In genomic region chr1:28510350-28511223, GRCh38 we compare ENCODE assay signal across 1 cellular context.
TF ChIP-seq lines count a peak whose summit lies in the region.

No MANE protein-coding gene starts in this region.

TF ChIP-seq in H1, 55 proteins besides CTCF, POLR2A, EP300 and RAD21 (continued from another document):
- TF ChIP-seq E2F6 (IDR thresholded peaks at IDR 0.05) (0 out of 2 replicates have a peak, but pooled peaks have one; percentile 11), MAX (IDR thresholded peaks at IDR 0.05) (no peak), PHF8 (conservative IDR thresholded peaks at IDR 0.05; ENCODE audit: low read depth, low read length) (0 out of 2 replicates have a peak, but pooled peaks have one; percentile 14), KDM4A (IDR thresholded peaks at IDR 0.05; ENCODE audit: low read depth, low read length, severe bottlenecking) (peak; percentile 54), SIN3A (conservative IDR thresholded peaks at IDR 0.05 in 1 of 2, IDR thresholded peaks at IDR 0.05 in 1 of 2; ENCODE audit: low read depth in 1 of 2, low read length in 2 of 2) (peak in 1 of 2 experiments; percentile 92; a peak in 1 of 4 replicates), NRF1 (IDR thresholded peaks at IDR 0.05; ENCODE audit: low read depth, low read length) (peak; percentile 30), MAFK (IDR thresholded peaks at IDR 0.05; ENCODE audit: low read depth, low read length) (peak; percentile 50; the same call in 1 of the 2 replicates), EZH2 (IDR thresholded peaks at IDR 0.05; ENCODE audit: low read depth, low read length, severe bottlenecking) (peak; percentile 36), SAP30 (IDR thresholded peaks at IDR 0.05; ENCODE audit: insufficient read depth, insufficient replicate concordance, low read length) (no peak), SIRT6 (IDR thresholded peaks at IDR 0.05; ENCODE audit: low read length) (peak; percentile 85), SRF (IDR thresholded peaks at IDR 0.05; ENCODE audit: low read depth, low read length) (no peak; the same call in 1 of the 2 replicates), GTF2F1 (IDR thresholded peaks at IDR 0.05; ENCODE audit: borderline replicate concordance, low read depth, low read length) (peak; percentile 47; the same call in 1 of the 2 replicates), TBP (IDR thresholded peaks at IDR 0.05; ENCODE audit: low read depth, low read length) (peak; percentile 45; the same call in 1 of the 2 replicates), POLR2AphosphoS5 (IDR thresholded peaks at IDR 0.05; ENCODE audit: low read depth, low read length) (peak; percentile 95), CEBPB (IDR thresholded peaks at IDR 0.05; ENCODE audit: low read depth, low read length) (no peak), JUND (IDR thresholded peaks at IDR 0.05; ENCODE audit: low read length) (no peak; the same call in 1 of the 2 replicates), RFX5 (IDR thresholded peaks at IDR 0.05; ENCODE audit: borderline replicate concordance, low read depth, low read length) (0 out of 2 replicates have a peak, but pooled peaks have one; percentile 25), RBBP5 (IDR thresholded peaks at IDR 0.05; ENCODE audit: borderline replicate concordance, low read depth, low read length) (no peak), CHD2 (IDR thresholded peaks at IDR 0.05; ENCODE audit: low read length) (peak; percentile 72), SP4 (IDR thresholded peaks at IDR 0.05; ENCODE audit: low read length) (peak; percentile 75; the same call in 1 of the 2 replicates), CREB1 (IDR thresholded peaks at IDR 0.05) (0 out of 2 replicates have a peak, but pooled peaks have one; percentile 8), CHD7 (IDR thresholded peaks at IDR 0.05; ENCODE audit: insufficient replicate concordance, low read length) (no peak), TAF7 (optimal IDR thresholded peaks at IDR 0.05; ENCODE audit: borderline replicate concordance, low read depth, low read length) (peak; percentile 50), BRCA1 (IDR thresholded peaks at IDR 0.05; ENCODE audit: low read depth, low read length) (peak; percentile 16; the same call in 1 of the 2 replicates), USF2 (IDR thresholded peaks at IDR 0.05; ENCODE audit: low read length) (peak; percentile 1; the same call in 1 of the 2 replicates), KDM1A (IDR thresholded peaks at IDR 0.05; ENCODE audit: borderline replicate concordance, low read length) (no peak), SIX5 (IDR thresholded peaks at IDR 0.05; ENCODE audit: low read depth, low read length) (no peak)
